In the genomic region with DNA sequence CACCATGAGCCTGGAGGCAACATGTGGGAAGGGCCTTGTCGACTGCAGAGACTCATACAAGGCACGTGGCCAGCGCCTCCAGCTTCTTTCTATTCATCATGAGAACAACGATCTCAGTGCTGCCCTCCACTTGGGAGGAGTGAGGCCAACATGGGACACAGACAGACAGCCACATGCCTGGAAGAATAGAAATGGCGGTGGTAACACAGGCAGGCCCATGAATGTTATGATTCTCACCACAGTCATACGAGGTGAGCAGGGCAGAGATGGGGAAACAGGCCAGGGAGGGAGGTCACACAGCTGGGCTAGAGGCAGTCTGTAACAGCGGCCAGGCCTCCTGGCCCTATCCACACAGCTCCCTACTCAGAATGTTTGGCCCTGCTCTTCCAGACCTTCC, we compare ENCODE assay signal across 1 cellular context.
TF ChIP-seq lines count a peak whose summit lies in the region.

No MANE protein-coding gene starts in this region.

TF ChIP-seq in SK-N-SH, 30 proteins besides CTCF, POLR2A, EP300 and RAD21 (continued from another document):
- TF ChIP-seq, protein P1, sequence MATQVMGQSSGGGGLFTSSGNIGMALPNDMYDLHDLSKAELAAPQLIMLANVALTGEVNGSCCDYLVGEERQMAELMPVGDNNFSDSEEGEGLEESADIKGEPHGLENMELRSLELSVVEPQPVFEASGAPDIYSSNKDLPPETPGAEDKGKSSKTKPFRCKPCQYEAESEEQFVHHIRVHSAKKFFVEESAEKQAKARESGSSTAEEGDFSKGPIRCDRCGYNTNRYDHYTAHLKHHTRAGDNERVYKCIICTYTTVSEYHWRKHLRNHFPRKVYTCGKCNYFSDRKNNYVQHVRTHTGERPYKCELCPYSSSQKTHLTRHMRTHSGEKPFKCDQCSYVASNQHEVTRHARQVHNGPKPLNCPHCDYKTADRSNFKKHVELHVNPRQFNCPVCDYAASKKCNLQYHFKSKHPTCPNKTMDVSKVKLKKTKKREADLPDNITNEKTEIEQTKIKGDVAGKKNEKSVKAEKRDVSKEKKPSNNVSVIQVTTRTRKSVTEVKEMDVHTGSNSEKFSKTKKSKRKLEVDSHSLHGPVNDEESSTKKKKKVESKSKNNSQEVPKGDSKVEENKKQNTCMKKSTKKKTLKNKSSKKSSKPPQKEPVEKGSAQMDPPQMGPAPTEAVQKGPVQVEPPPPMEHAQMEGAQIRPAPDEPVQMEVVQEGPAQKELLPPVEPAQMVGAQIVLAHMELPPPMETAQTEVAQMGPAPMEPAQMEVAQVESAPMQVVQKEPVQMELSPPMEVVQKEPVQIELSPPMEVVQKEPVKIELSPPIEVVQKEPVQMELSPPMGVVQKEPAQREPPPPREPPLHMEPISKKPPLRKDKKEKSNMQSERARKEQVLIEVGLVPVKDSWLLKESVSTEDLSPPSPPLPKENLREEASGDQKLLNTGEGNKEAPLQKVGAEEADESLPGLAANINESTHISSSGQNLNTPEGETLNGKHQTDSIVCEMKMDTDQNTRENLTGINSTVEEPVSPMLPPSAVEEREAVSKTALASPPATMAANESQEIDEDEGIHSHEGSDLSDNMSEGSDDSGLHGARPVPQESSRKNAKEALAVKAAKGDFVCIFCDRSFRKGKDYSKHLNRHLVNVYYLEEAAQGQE (IDR thresholded peaks at IDR 0.05; ENCODE audit: low read depth, low read length), result no peak
- TF ChIP-seq, protein P2, sequence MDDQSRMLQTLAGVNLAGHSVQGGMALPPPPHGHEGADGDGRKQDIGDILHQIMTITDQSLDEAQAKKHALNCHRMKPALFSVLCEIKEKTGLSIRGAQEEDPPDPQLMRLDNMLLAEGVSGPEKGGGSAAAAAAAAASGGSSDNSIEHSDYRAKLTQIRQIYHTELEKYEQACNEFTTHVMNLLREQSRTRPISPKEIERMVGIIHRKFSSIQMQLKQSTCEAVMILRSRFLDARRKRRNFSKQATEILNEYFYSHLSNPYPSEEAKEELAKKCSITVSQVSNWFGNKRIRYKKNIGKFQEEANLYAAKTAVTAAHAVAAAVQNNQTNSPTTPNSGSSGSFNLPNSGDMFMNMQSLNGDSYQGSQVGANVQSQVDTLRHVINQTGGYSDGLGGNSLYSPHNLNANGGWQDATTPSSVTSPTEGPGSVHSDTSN (IDR thresholded peaks at IDR 0.05), result no peak
- TF ChIP-seq RXRA (IDR thresholded peaks at IDR 0.05; ENCODE audit: borderline replicate concordance, low read depth) (no peak), SIN3A (IDR thresholded peaks at IDR 0.05; ENCODE audit: borderline replicate concordance, low read depth, low read length) (no peak), FOXJ3 (CRISPR knock-in tag; IDR thresholded peaks at IDR 0.05) (no peak), GABPA (IDR thresholded peaks at IDR 0.05; ENCODE audit: low read depth) (no peak), MXI1 (IDR thresholded peaks at IDR 0.05; ENCODE audit: low read depth, low read length) (no peak), TCF12 (IDR thresholded peaks at IDR 0.05) (no peak), POLR2AphosphoS5 (IDR thresholded peaks at IDR 0.05; ENCODE audit: low read depth, low read length) (no peak), MEF2A (IDR thresholded peaks at IDR 0.05; ENCODE audit: borderline replicate concordance, low read depth) (no peak), NRF1 (IDR thresholded peaks at IDR 0.05; ENCODE audit: low read depth, low read length) (no peak), RFX5 (IDR thresholded peaks at IDR 0.05; ENCODE audit: low read length) (no peak), CHD2 (IDR thresholded peaks at IDR 0.05; ENCODE audit: low read length, partially characterized antibody) (no peak)
- TF ChIP-seq, protein P3, sequence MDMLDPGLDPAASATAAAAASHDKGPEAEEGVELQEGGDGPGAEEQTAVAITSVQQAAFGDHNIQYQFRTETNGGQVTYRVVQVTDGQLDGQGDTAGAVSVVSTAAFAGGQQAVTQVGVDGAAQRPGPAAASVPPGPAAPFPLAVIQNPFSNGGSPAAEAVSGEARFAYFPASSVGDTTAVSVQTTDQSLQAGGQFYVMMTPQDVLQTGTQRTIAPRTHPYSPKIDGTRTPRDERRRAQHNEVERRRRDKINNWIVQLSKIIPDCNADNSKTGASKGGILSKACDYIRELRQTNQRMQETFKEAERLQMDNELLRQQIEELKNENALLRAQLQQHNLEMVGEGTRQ (IDR thresholded peaks at IDR 0.05; ENCODE audit: borderline replicate concordance, low read depth, low read length), result no peak
- TF ChIP-seq, protein P4, sequence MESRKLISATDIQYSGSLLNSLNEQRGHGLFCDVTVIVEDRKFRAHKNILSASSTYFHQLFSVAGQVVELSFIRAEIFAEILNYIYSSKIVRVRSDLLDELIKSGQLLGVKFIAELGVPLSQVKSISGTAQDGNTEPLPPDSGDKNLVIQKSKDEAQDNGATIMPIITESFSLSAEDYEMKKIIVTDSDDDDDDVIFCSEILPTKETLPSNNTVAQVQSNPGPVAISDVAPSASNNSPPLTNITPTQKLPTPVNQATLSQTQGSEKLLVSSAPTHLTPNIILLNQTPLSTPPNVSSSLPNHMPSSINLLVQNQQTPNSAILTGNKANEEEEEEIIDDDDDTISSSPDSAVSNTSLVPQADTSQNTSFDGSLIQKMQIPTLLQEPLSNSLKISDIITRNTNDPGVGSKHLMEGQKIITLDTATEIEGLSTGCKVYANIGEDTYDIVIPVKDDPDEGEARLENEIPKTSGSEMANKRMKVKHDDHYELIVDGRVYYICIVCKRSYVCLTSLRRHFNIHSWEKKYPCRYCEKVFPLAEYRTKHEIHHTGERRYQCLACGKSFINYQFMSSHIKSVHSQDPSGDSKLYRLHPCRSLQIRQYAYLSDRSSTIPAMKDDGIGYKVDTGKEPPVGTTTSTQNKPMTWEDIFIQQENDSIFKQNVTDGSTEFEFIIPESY (IDR thresholded peaks at IDR 0.05; ENCODE audit: borderline replicate concordance, low read depth), result no peak
- TF ChIP-seq, protein P5, sequence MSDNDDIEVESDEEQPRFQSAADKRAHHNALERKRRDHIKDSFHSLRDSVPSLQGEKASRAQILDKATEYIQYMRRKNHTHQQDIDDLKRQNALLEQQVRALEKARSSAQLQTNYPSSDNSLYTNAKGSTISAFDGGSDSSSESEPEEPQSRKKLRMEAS (IDR thresholded peaks at IDR 0.05; ENCODE audit: low read depth), result no peak
- TF ChIP-seq, protein P6, sequence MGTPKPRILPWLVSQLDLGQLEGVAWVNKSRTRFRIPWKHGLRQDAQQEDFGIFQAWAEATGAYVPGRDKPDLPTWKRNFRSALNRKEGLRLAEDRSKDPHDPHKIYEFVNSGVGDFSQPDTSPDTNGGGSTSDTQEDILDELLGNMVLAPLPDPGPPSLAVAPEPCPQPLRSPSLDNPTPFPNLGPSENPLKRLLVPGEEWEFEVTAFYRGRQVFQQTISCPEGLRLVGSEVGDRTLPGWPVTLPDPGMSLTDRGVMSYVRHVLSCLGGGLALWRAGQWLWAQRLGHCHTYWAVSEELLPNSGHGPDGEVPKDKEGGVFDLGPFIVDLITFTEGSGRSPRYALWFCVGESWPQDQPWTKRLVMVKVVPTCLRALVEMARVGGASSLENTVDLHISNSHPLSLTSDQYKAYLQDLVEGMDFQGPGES (IDR thresholded peaks at IDR 0.05; ENCODE audit: low read depth, low read length), result no peak
